Comparison of ENCODE assay signal across 8 cellular contexts in genomic region chr3:5304789-5305680, GRCh38.
A peak's percentile ranks its signal among the peaks of the same experiment; 100 is the strongest.
DNase-seq lines count a peak whose midpoint lies in the region; ATAC-seq and TF ChIP-seq lines count a peak whose summit lies in the region.

No MANE protein-coding gene starts in this region.

- no peaks in the 10 kb centered on the region for H3K9me3 Mint-ChIP-seq in activated CD4-positive, alpha-beta T cell treated with anti-CD3 and anti-CD28 coated beads, Interleukin-2, amount 10 ng/mL, durations not matched to agents 24 days and 14 days

- no peaks in the 10 kb centered on the region for H3K36me3 Mint-ChIP-seq in activated CD4-positive, alpha-beta T cell treated with anti-CD3 and anti-CD28 coated beads, Interleukin-2, amount 10 ng/mL, durations not matched to agents 24 days and 14 days (ENCODE audit: low read depth)

- TF ChIP-seq POLR2A in GM18505 (IDR thresholded peaks at IDR 0.05; ENCODE audit: borderline replicate concordance, extremely low read depth, insufficient read depth, insufficient read length): no peak

- H3K4me3 Mint-ChIP-seq in activated CD4-positive, alpha-beta T cell treated with anti-CD3 and anti-CD28 coated beads, Interleukin-2, amount 10 ng/mL, durations not matched to agents 24 days and 14 days: no peak overlapping the region

- ATAC-seq in GM18505 (IDR thresholded peaks at IDR 0.05; ENCODE audit: unreplicated experiment) (peak; percentile 93), HG02852 (IDR thresholded peaks at IDR 0.05; ENCODE audit: unreplicated experiment) (peak; percentile 84), omental fat pad (ENCODE audit: low FRiP score) (peak; percentile 15), GM21423 (IDR thresholded peaks at IDR 0.05; ENCODE audit: unreplicated experiment) (no peak)

- peak; percentile 59 for DNase-seq in AG08396 (ENCODE audit: low spot score)
- peak; percentile 4 for DNase-seq in NCI-H2107 (lab: John Stamatoyannopoulos, UW)
- DNase-seq in activated CD4-positive, alpha-beta T cell treated with anti-CD3 and anti-CD28 coated beads, Interleukin-2, amount 10 ng/mL, durations not matched to agents 24 days and 14 days: peak; percentile 71
- DNase-seq in fibroblast of the conjunctiva (ENCODE audit: low read depth): peak; percentile 6
- DNase-seq in omental fat pad (ENCODE audit: low spot score): no peak

- H3K27ac Mint-ChIP-seq in activated CD4-positive, alpha-beta T cell treated with anti-CD3 and anti-CD28 coated beads, Interleukin-2, amount 10 ng/mL, durations not matched to agents 24 days and 14 days: no peak overlapping the region

- no peaks in the 10 kb centered on the region for H3K4me1 Mint-ChIP-seq in activated CD4-positive, alpha-beta T cell treated with anti-CD3 and anti-CD28 coated beads, Interleukin-2, amount 10 ng/mL, durations not matched to agents 24 days and 14 days

- peaks cover 4% of the 10 kb centered on the region for H3K27me3 Mint-ChIP-seq in activated CD4-positive, alpha-beta T cell treated with anti-CD3 and anti-CD28 coated beads, Interleukin-2, amount 10 ng/mL, durations not matched to agents 24 days and 14 days

- intact Hi-C loops in activated CD4-positive, alpha-beta T cell treated with anti-CD3 and anti-CD28 coated beads, Interleukin-2, amount 10 ng/mL, durations not matched to agents 24 days and 14 days (cut with micrococcal nuclease): loop anchor here (10.0 kb wide), 1 partner anchor 430 kb away; no protein-coding TSS in a partner anchor

- no peak for TF ChIP-seq CTCF in omental fat pad (IDR thresholded peaks at IDR 0.05)
